27 cellular contexts compared by ENCODE assay signal in the genomic region with DNA sequence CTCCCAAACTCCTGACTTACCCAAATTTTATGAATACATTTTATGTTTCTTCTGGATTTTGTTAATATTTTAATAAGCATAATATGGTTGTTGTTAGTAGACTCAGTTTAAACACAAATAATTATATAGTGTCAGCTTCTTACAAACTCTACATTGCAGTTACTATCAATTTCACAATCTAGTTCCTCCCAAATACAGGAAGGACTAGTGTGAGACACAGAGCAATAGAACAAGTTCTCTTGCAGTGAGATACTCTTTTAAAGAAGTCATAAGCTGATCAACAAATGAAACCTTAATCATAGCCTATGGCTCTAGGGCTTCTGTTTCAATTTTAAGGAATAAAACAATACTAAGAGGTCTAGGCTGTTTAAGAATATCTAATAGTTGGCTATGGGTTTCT.
"Had no signal": no experiment of that assay in that cellular context is flagged by ENCODE, and none has a peak within 500 bp of the region (broad histone marks: within the 10 kb centered on the region; RNA-seq: fewer than 3 reads in every experiment).

No MANE protein-coding gene starts in this region.

- H3K4me1 Mint-ChIP-seq: activated CD4-positive, alpha-beta memory T cell treated with anti-CD3 and anti-CD28 coated beads, Interleukin-2, amount 10 ng/mL, durations not matched to agents 7 days and 5 days; activated CD4-positive, alpha-beta T cell treated with anti-CD3 and anti-CD28 coated beads for 36 hours; activated naive CD4-positive, alpha-beta T cell treated with anti-CD3 and anti-CD28 coated beads, Interleukin-2, amount 10 ng/mL, durations not matched to agents 7 days and 5 days; activated naive CD8-positive, alpha-beta T cell treated with anti-CD3 and anti-CD28 coated beads, Interleukin-2, amount 10 ng/mL, durations not matched to agents 7 days and 5 days; activated T-helper 17 cell treated with anti-CD3 and anti-CD28 coated beads, Interleukin-2, amount 50 U/mL, for 72 hours; T-helper 17 cell had no signal

- H3K27ac Mint-ChIP-seq: activated CD4-positive, alpha-beta memory T cell treated with anti-CD3 and anti-CD28 coated beads, Interleukin-2, amount 10 ng/mL, durations not matched to agents 7 days and 5 days; activated CD4-positive, alpha-beta T cell treated with anti-CD3 and anti-CD28 coated beads for 36 hours; activated naive CD4-positive, alpha-beta T cell treated with anti-CD3 and anti-CD28 coated beads, Interleukin-2, amount 10 ng/mL, durations not matched to agents 7 days and 5 days; activated naive CD8-positive, alpha-beta T cell treated with anti-CD3 and anti-CD28 coated beads, Interleukin-2, amount 10 ng/mL, durations not matched to agents 7 days and 5 days; activated T-helper 17 cell treated with anti-CD3 and anti-CD28 coated beads, Interleukin-2, amount 50 U/mL, for 72 hours; T-helper 17 cell had no signal

- H3K4me1 ChIP-seq: adrenal gland, colonic mucosa, SJCRH30 had no signal

- H3K27me3 ChIP-seq: adrenal gland, colonic mucosa, SJCRH30 had no signal

- H3K36me3 ChIP-seq: adrenal gland, colonic mucosa, SJCRH30 had no signal

- H3K9me3 Mint-ChIP-seq: activated CD4-positive, alpha-beta memory T cell treated with anti-CD3 and anti-CD28 coated beads, Interleukin-2, amount 10 ng/mL, durations not matched to agents 7 days and 5 days; activated naive CD4-positive, alpha-beta T cell treated with anti-CD3 and anti-CD28 coated beads, Interleukin-2, amount 10 ng/mL, durations not matched to agents 7 days and 5 days; activated naive CD8-positive, alpha-beta T cell treated with anti-CD3 and anti-CD28 coated beads, Interleukin-2, amount 10 ng/mL, durations not matched to agents 7 days and 5 days; activated T-helper 17 cell treated with anti-CD3 and anti-CD28 coated beads, Interleukin-2, amount 50 U/mL, for 72 hours had no signal

- H3K9me3 ChIP-seq: adrenal gland, colonic mucosa, SJCRH30, SK-N-SH had no signal

- H3K4me3 Mint-ChIP-seq: activated CD4-positive, alpha-beta memory T cell treated with anti-CD3 and anti-CD28 coated beads, Interleukin-2, amount 10 ng/mL, durations not matched to agents 7 days and 5 days; activated CD4-positive, alpha-beta T cell treated with anti-CD3 and anti-CD28 coated beads for 36 hours; activated naive CD4-positive, alpha-beta T cell treated with anti-CD3 and anti-CD28 coated beads, Interleukin-2, amount 10 ng/mL, durations not matched to agents 7 days and 5 days; activated naive CD8-positive, alpha-beta T cell treated with anti-CD3 and anti-CD28 coated beads, Interleukin-2, amount 10 ng/mL, durations not matched to agents 7 days and 5 days; activated T-helper 17 cell treated with anti-CD3 and anti-CD28 coated beads, Interleukin-2, amount 50 U/mL, for 72 hours; T-helper 17 cell had no signal

- H3K27ac ChIP-seq: adrenal gland, colonic mucosa, SJCRH30, VCaP had no signal

- DNase-seq: activated CD4-positive, alpha-beta memory T cell treated with anti-CD3 and anti-CD28 coated beads, Interleukin-2, amount 10 ng/mL, durations not matched to agents 7 days and 5 days; activated CD4-positive, alpha-beta T cell treated with anti-CD3 and anti-CD28 coated beads for 36 hours; activated CD4-positive, alpha-beta T cell treated with anti-CD3 and anti-CD28 coated beads, Interleukin-2, amount 50 U/mL, for 1 hour; activated CD4-positive, CD25-positive, alpha-beta regulatory T cell; activated gamma-delta T cell treated with Interleukin-2 at 50 U/mL for 16 hours; activated naive CD4-positive, alpha-beta T cell treated with anti-CD3 and anti-CD28 coated beads, Interleukin-2, amount 10 ng/mL, durations not matched to agents 7 days and 5 days; activated naive CD8-positive, alpha-beta T cell treated with anti-CD3 and anti-CD28 coated beads, Interleukin-2, amount 10 ng/mL, durations not matched to agents 7 days and 5 days; activated T-cell treated with anti-CD3 and anti-CD28 coated beads for 4 hours; activated T-cell treated with anti-CD3 and anti-CD28 coated beads, Interleukin-2, amount 50 U/mL, for 48 hours; adrenal gland; anterior cingulate cortex; caudate nucleus; colonic mucosa; MM.1S; NCI-H1092 treated with DMSO at 0.1 percent for 48 hours; NCI-H1417 treated with DMSO at 0.1 percent for 48 hours; NCI-H1694; NCI-H2029 treated with DMSO at 0.1 percent for 48 hours; NCI-H510A treated with DMSO at 0.1 percent for 48 hours; NCI-H69; NK-92 treated with Interleukin-12 subunit alpha and Interleukin-12 subunit beta, amount 100 ng/mL, for 24 hours; SJCRH30; SK-N-SH; T-helper 17 cell; T1000 had no signal

- ATAC-seq: activated CD4-positive, alpha-beta T cell treated with anti-CD3 and anti-CD28 coated beads for 36 hours; activated T-helper 17 cell treated with anti-CD3 and anti-CD28 coated beads, Interleukin-2, amount 50 U/mL, for 72 hours; T-helper 17 cell had no signal

- H3K27me3 Mint-ChIP-seq: activated CD4-positive, alpha-beta memory T cell treated with anti-CD3 and anti-CD28 coated beads, Interleukin-2, amount 10 ng/mL, durations not matched to agents 7 days and 5 days; activated naive CD4-positive, alpha-beta T cell treated with anti-CD3 and anti-CD28 coated beads, Interleukin-2, amount 10 ng/mL, durations not matched to agents 7 days and 5 days; activated naive CD8-positive, alpha-beta T cell treated with anti-CD3 and anti-CD28 coated beads, Interleukin-2, amount 10 ng/mL, durations not matched to agents 7 days and 5 days had no signal

- H3K4me3 ChIP-seq: adrenal gland, colonic mucosa, SJCRH30 had no signal

- H3K36me3 Mint-ChIP-seq: activated naive CD4-positive, alpha-beta T cell treated with anti-CD3 and anti-CD28 coated beads, Interleukin-2, amount 10 ng/mL, durations not matched to agents 7 days and 5 days; activated naive CD8-positive, alpha-beta T cell treated with anti-CD3 and anti-CD28 coated beads, Interleukin-2, amount 10 ng/mL, durations not matched to agents 7 days and 5 days had no signal
